Comparison of ENCODE assay signal across 1 cellular context in the genomic region with DNA sequence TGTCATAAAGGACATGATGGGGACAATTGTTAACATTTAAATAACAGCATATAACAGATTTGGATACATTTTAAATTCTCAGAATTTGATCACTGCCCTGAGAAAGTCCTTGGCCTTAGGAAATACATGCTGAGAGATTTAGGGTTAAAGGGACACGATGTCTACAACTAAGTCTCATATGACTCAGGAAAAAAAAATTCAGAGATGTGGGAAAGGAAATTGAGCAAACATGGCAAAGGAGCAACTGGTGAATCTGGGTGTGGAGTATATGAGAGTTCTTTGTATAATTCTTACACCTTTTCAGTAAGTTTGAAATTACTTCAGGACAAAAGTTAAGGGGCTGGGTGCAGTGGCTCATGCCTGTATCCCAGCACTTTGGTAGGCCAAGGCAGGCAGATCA.
A peak's percentile ranks its signal among the peaks of the same experiment; 100 is the strongest.
TF ChIP-seq lines count a peak whose summit lies in the region.

No MANE protein-coding gene starts in this region.

TF ChIP-seq in SK-N-SH, 30 proteins besides CTCF, POLR2A, EP300 and RAD21:
- TF ChIP-seq FOSL2 (IDR thresholded peaks at IDR 0.05; ENCODE audit: borderline replicate concordance, low read depth) = peak; percentile 13; the same call in 1 of the 2 replicates
- no peak for TF ChIP-seq JUND (IDR thresholded peaks at IDR 0.05)
